ENCODE assay signal across 14 cellular contexts in genomic region chr5:1227669-1228068, GRCh38. TPM values are rescaled to one million over a fixed set of nuclear protein-coding genes. Genes with fewer than 3 reads are reported as not detected.
DNase-seq lines count a peak whose midpoint lies in the region; ATAC-seq, FAIRE-seq and TF ChIP-seq lines count a peak whose summit lies in the region.
"Had no signal": no experiment of that assay in that cellular context is flagged by ENCODE, and none has a peak within 500 bp of the region (broad histone marks: within the 10 kb centered on the region; RNA-seq: fewer than 3 reads in every experiment).

No MANE protein-coding gene starts in this region.

- H3K4me3 ChIP-seq in small intestine (ENCODE audit: low read depth in 1 of 2, low read length in 2 of 2) (no peak overlapping the region), spleen (no peak overlapping the region)
- H3K4me3 ChIP-seq: transverse colon had no signal

- H3K27me3 ChIP-seq in small intestine (ENCODE audit: control insufficient read depth in 2 of 2, insufficient read depth in 2 of 2, low read length in 2 of 2) (peaks cover 0 to 4% of the 10 kb centered on the region in 2 donors), spleen (replicated peaks in 1 of 7) (peaks cover 0 to 78% (median 0%) of the 10 kb centered on the region in 7 donors)

- H3K9me3 ChIP-seq in small intestine (ENCODE audit: control insufficient read depth, low read depth) (no peaks in the 10 kb centered on the region), spleen (no peaks in the 10 kb centered on the region)
- H3K9me3 ChIP-seq: transverse colon had no signal

- peak; percentile 96 for DNase-seq in DMS153 treated with DMSO at 0.1 percent for 48 hours (lab: John Stamatoyannopoulos, UW; ENCODE audit: unreplicated experiment)
- DNase-seq in HuH-7 (ENCODE audit: low spot score), result peak; percentile 44
- peak; percentile 42 for DNase-seq in NCI-H69 (lab: John Stamatoyannopoulos, UW)
- DNase-seq in left colon, result peak in 1 of 2 donors; percentile 28
- DNase-seq in T-helper 2 cell treated with Interferon-gamma antibody and Interleukin-4, amounts not matched to agents 5 μg/mL and 100 μg/mL, for 36 hours (ENCODE audit: low spot score), result no peak
- DNase-seq in small intestine, result no peak
- no peak for DNase-seq in spleen
- DNase-seq: transverse colon had no signal

- no peaks in the 10 kb centered on the region for H3K36me3 Mint-ChIP-seq in T-helper 2 cell treated with Interferon-gamma antibody and Interleukin-4, amounts not matched to agents 5 μg/mL and 100 μg/mL, for 36 hours (ENCODE audit: low read depth)
- H3K36me3 Mint-ChIP-seq: CD14-positive monocyte had no signal

- intact Hi-C loops in left colon (cut with DNase I, micrococcal nuclease), result no loop called here
- intact Hi-C loops in spleen (cut with DNase I; ENCODE audit: low total_unique reads), result no loop called here

- H3K36me3 ChIP-seq in small intestine (ENCODE audit: control insufficient read depth in 2 of 2, insufficient read depth in 2 of 2, low read length in 2 of 2) (peaks cover 0 to 5% of the 10 kb centered on the region in 2 donors), spleen (no peaks in the 10 kb centered on the region)
- H3K36me3 ChIP-seq: transverse colon had no signal

- H3K9me3 Mint-ChIP-seq in T-helper 2 cell treated with Interferon-gamma antibody and Interleukin-4, amounts not matched to agents 5 μg/mL and 100 μg/mL, for 36 hours, result no peaks in the 10 kb centered on the region
- H3K9me3 Mint-ChIP-seq: activated T-helper 2 cell treated with anti-CD3 and anti-CD28 coated beads, Interferon-gamma antibody, Interleukin-2, Interleukin-4, amounts not matched to agents 10 μg/mL and 5 μg/mL and 100 μg/mL, durations not matched to agents 14 hours and 24 hours and 36 hours had no signal

- H3K27ac ChIP-seq in small intestine (ENCODE audit: low read depth in 1 of 2, low read length in 1 of 2) (no peak overlapping the region), spleen (no peak overlapping the region)
- H3K27ac ChIP-seq: transverse colon had no signal

- TF ChIP-seq CTCF in spleen (IDR thresholded peaks at IDR 0.05 in 8 of 11, conservative IDR thresholded peaks at IDR 0.05 in 3 of 11), result no peak

- H3K4me3 Mint-ChIP-seq in T-helper 2 cell treated with Interferon-gamma antibody and Interleukin-4, amounts not matched to agents 5 μg/mL and 100 μg/mL, for 36 hours, result no peak overlapping the region
- H3K4me3 Mint-ChIP-seq: CD14-positive monocyte had no signal

- no peak for FAIRE-seq in small intestine (lab: Jason Lieb, UNC)
- FAIRE-seq: bronchial epithelial cell, GM19239 had no signal

- H3K27me3 Mint-ChIP-seq in T-helper 2 cell treated with Interferon-gamma antibody and Interleukin-4, amounts not matched to agents 5 μg/mL and 100 μg/mL, for 36 hours (ENCODE audit: low read depth), result peaks cover 12% of the 10 kb centered on the region

- no peak overlapping the region for H3K27ac Mint-ChIP-seq in T-helper 2 cell treated with Interferon-gamma antibody and Interleukin-4, amounts not matched to agents 5 μg/mL and 100 μg/mL, for 36 hours
- H3K27ac Mint-ChIP-seq: activated T-helper 2 cell treated with anti-CD3 and anti-CD28 coated beads, Interferon-gamma antibody, Interleukin-2, Interleukin-4, amounts not matched to agents 10 μg/mL and 5 μg/mL and 100 μg/mL, durations not matched to agents 14 hours and 24 hours and 36 hours had no signal

- H3K4me1 ChIP-seq in small intestine (ENCODE audit: control insufficient read depth in 2 of 2, insufficient read depth in 1 of 2, low read depth in 1 of 2, low read length in 1 of 2) (no peaks in the 10 kb centered on the region), spleen (no peaks in the 10 kb centered on the region)

- no peaks in the 10 kb centered on the region for H3K4me1 Mint-ChIP-seq in T-helper 2 cell treated with Interferon-gamma antibody and Interleukin-4, amounts not matched to agents 5 μg/mL and 100 μg/mL, for 36 hours (ENCODE audit: low read depth)
- H3K4me1 Mint-ChIP-seq: CD14-positive monocyte had no signal

- no peak for TF ChIP-seq POLR2A in spleen (IDR thresholded peaks at IDR 0.05)

- WGBS in small intestine, 3 donors, result 49 to 73% (median 61%) methylated on average over 14 of the region's 14 CpGs
- WGBS in spleen, 5 donors, result 23 to 32% (median 27%) methylated on average over 14 of the region's 14 CpGs

- ATAC-seq in left colon (peak; percentile 63), HG02938 (IDR thresholded peaks at IDR 0.05; ENCODE audit: unreplicated experiment) (no peak)

RNA-seq across cellular contexts. Expression of gene SLC6A18, which starts 2.5 kb away (rescaled TPM):
- total RNA-seq in left colon (under 1 TPM in 1 of 2 donors, not detected in 1; 0.11 TPM), spleen (not detected)
- polyA plus RNA-seq in small intestine (under 1 TPM in 1 of 3 donors, not detected in 2; 0.04 TPM), spleen (not detected)
- total RNA-seq: activated T-helper 2 cell treated with anti-CD3 and anti-CD28 coated beads, Interferon-gamma antibody, Interleukin-2, Interleukin-4, amounts not matched to agents 10 μg/mL and 5 μg/mL and 100 μg/mL, durations not matched to agents 14 hours and 24 hours and 36 hours; bronchial epithelial cell; SK-MEL-5; transverse colon had no signal
- polyA plus RNA-seq: CD14-positive monocyte had no signal

RNA-seq across cellular contexts. Expression of gene SLC6A19, which starts 26.3 kb away (rescaled TPM):
- total RNA-seq in left colon, result 10 to 100 TPM in 1 of 2 donors, 1 to 10 TPM in 1; 5.8 to 72.5 TPM
- 100 to 1,000 TPM in 2 of 3 donors, 10 to 100 TPM in 1; 56.3 to 199 (median 192) TPM for polyA plus RNA-seq in small intestine
- total RNA-seq in spleen, result under 1 TPM in 1 of 7 donors, not detected in 6; 0.50 TPM
- under 1 TPM in 1 of 3 donors, not detected in 2; under 0.01 TPM for polyA plus RNA-seq in spleen
- total RNA-seq: activated T-helper 2 cell treated with anti-CD3 and anti-CD28 coated beads, Interferon-gamma antibody, Interleukin-2, Interleukin-4, amounts not matched to agents 10 μg/mL and 5 μg/mL and 100 μg/mL, durations not matched to agents 14 hours and 24 hours and 36 hours; bronchial epithelial cell; SK-MEL-5 had no signal
- polyA plus RNA-seq: CD14-positive monocyte had no signal

Comparison
In these comparisons a context has a peak if more than half of its experiments do, and no peak if none do; other contexts are left out.
1. DNase-seq: peak in DMS153 treated with DMSO at 0.1 percent for 48 hours (single experiment), HuH-7 (single experiment) and NCI-H69 (single experiment); none in T-helper 2 cell treated with Interferon-gamma antibody and Interleukin-4, amounts not matched to agents 5 μg/mL and 100 μg/mL, for 36 hours (single experiment), small intestine (single experiment) and spleen (single experiment).
2. RNA of gene SLC6A19, which starts 26.3 kb away (total RNA-seq): 5.8 to 72.5 TPM in left colon; 0.50 TPM in spleen; every median in the first group is over 4 times any median in the second.